Comparison of ENCODE assay signal across 8 cellular contexts in the genomic region with DNA sequence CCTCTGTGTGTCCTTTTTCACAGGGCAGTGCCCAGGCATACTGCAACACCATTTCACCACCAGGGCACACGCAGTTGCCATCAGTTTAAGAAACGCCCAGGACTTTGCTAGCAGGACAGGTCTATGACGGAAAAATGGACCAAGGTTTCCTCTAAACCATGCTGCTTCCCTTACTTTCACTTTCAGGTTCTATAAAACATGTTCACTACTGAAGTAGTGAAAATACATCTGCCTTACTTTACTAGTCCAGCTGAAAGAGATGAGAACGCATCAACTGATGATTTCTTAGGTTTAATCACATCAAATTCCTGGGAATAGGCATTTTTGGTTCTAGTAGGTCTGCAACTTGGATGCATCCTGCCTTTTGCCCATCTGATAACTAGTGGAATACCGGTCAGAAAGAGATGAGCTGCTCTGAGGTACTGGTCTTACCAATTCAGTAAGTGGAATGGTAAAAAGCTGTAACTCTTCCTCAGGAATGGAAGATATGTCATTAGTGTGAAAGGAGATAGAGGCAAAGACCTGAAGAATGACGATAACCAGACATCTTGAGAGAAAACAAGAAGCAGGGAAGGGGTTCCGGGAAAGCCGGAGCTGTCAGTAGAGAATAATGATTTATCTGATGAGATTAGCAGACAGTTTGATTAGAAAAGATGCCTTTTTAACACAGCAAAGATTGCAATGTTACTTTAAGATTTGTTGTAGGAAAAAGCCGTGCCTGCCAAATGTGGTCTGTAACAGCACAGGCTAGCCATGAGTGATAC.
A peak's percentile ranks its signal among the peaks of the same experiment; 100 is the strongest.
DNase-seq lines count a peak whose midpoint lies in the region; ATAC-seq and TF ChIP-seq lines count a peak whose summit lies in the region.

No MANE protein-coding gene starts in this region.

- DNase-seq in BE2C (peak; percentile 18), SJSA1 (ENCODE audit: low read depth in 1 of 2, low spot score in 2 of 2) (peak in 1 of 2 experiments; percentile 73), vagina (ENCODE audit: extremely low spot score in 2 of 2) (no peak), activated gamma-delta T cell (lab: John Stamatoyannopoulos, UW) (no peak)

- ATAC-seq in GM18870 (IDR thresholded peaks at IDR 0.05; ENCODE audit: unreplicated experiment): peak; percentile 94
- peak; percentile 94 for ATAC-seq in HG03135 (IDR thresholded peaks at IDR 0.05; ENCODE audit: unreplicated experiment)

- no peak for TF ChIP-seq POLR2A in vagina (IDR thresholded peaks at IDR 0.05)

- TF ChIP-seq CTCF in BE2C (IDR thresholded peaks at IDR 0.05; ENCODE audit: low read depth, low read length): peak; percentile 24
- no peak for TF ChIP-seq CTCF in vagina (IDR thresholded peaks at IDR 0.05)

- H3K27me3 ChIP-seq in BE2C: no peaks in the 10 kb centered on the region
- no peaks in the 10 kb centered on the region for H3K27me3 ChIP-seq in SJSA1 (replicated peaks)
- no peaks in the 10 kb centered on the region for H3K27me3 ChIP-seq in vagina

- H3K36me3 ChIP-seq in BE2C (no peaks in the 10 kb centered on the region), SJSA1 (no peaks in the 10 kb centered on the region), mesodermal cell (ENCODE audit: control insufficient read depth, insufficient read depth, low read length) (peaks cover 27% of the 10 kb centered on the region), vagina (no peaks in the 10 kb centered on the region)

- intact Hi-C loops in vagina (cut with DNase I): no loop called here

- H3K4me1 ChIP-seq in BE2C (peaks cover 11% of the 10 kb centered on the region; the same call in 1 of the 2 replicates), SJSA1 (replicated peaks) (peaks cover 36% of the 10 kb centered on the region), mesodermal cell (ENCODE audit: control insufficient read depth, insufficient read depth, low read length, poor library complexity, severe bottlenecking) (peaks cover 9% of the 10 kb centered on the region), vagina (peaks cover 18% of the 10 kb centered on the region)

- H3K27ac ChIP-seq in SJSA1 (peak overlapping the region; percentile 67), cingulate gyrus (ENCODE audit: low read depth, low read length) (peak overlapping the region; percentile 62), mesodermal cell (ENCODE audit: low read depth, low read length, severe bottlenecking) (peak overlapping the region; percentile 70), vagina (peak overlapping the region; percentile 78)

- 80 to 86% methylated on average over 7 to 8 of the region's 9 CpGs for WGBS in mesodermal cell (ENCODE audit: insufficient coverage in 2 of 2), 2 experiments

- H3K9me3 ChIP-seq in BE2C (no peaks in the 10 kb centered on the region), SJSA1 (replicated peaks) (no peaks in the 10 kb centered on the region), mesodermal cell (ENCODE audit: control insufficient read depth, low read length) (no peaks in the 10 kb centered on the region), vagina (no peaks in the 10 kb centered on the region)

- H3K4me3 ChIP-seq in BE2C (ENCODE audit: low read depth, low read length) (peak overlapping the region; percentile 54), SJSA1 (peak overlapping the region; percentile 41), mesodermal cell (ENCODE audit: extremely low read depth, insufficient read depth, low read length, poor library complexity, severe bottlenecking) (no peak overlapping the region), vagina (peak overlapping the region; percentile 42 to 44)
